Comparison of ENCODE assay signal across 1 cellular context in the genomic region with DNA sequence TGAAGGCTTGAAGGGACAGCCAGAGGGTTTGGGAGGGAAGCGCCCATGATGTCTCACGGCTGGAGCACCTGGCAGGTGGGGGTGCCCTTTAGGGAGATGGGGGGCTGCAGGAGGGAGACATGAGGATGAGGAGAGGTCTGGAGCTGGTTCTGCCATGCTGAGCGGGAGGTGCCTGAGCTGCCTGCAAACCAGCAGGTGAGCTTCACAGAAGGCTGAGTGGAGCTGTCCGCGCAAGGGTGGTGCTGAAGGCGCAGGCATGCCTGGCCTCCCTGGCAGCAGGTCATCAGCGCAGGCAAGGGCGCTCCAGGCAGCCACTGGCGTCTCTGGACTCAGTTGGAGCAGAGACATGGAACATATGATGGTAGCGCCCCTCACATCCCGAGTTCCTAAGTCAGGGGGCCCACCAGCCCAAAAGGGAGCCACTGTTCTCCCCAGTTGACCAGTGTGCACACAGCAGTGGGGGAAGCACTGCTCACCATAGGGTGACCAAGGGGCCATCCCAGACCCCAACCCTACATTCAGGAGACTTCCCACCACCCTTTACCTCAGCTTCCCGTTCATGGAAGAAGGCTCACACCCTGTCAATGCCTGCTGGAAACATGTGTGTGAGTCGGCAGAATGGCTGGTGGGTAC.
TF ChIP-seq lines count a peak whose summit lies in the region.

No MANE protein-coding gene starts in this region.

TF ChIP-seq in HepG2, 621 proteins besides CTCF, POLR2A, EP300 and RAD21 (continued from another document and continues in another):
- TF ChIP-seq, protein P1, sequence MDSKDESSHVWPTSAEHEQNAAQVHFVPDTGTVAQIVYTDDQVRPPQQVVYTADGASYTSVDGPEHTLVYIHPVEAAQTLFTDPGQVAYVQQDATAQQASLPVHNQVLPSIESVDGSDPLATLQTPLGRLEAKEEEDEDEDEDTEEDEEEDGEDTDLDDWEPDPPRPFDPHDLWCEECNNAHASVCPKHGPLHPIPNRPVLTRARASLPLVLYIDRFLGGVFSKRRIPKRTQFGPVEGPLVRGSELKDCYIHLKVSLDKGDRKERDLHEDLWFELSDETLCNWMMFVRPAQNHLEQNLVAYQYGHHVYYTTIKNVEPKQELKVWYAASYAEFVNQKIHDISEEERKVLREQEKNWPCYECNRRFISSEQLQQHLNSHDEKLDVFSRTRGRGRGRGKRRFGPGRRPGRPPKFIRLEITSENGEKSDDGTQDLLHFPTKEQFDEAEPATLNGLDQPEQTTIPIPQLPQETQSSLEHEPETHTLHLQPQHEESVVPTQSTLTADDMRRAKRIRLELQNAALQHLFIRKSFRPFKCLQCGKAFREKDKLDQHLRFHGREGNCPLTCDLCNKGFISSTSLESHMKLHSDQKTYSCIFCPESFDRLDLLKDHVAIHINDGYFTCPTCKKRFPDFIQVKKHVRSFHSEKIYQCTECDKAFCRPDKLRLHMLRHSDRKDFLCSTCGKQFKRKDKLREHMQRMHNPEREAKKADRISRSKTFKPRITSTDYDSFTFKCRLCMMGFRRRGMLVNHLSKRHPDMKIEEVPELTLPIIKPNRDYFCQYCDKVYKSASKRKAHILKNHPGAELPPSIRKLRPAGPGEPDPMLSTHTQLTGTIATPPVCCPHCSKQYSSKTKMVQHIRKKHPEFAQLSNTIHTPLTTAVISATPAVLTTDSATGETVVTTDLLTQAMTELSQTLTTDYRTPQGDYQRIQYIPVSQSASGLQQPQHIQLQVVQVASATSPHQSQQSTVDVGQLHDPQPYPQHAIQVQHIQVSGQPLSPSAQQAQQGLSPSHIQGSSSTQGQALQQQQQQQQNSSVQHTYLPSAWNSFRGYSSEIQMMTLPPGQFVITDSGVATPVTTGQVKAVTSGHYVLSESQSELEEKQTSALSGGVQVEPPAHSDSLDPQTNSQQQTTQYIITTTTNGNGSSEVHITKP (CRISPR knock-in tag; IDR thresholded peaks at IDR 0.05; ENCODE audit: low read depth) = peak; percentile 41; the same call in 1 of the 2 replicates
- TF ChIP-seq SAP130 (CRISPR knock-in tag; IDR thresholded peaks at IDR 0.05; ENCODE audit: low read depth) (peak; percentile 94), SRSF9 (IDR thresholded peaks at IDR 0.05; ENCODE audit: borderline replicate concordance, insufficient read depth, low read depth, low read length, poor library complexity, severe bottlenecking) (no peak), ZNF510 (CRISPR knock-in tag; IDR thresholded peaks at IDR 0.05; ENCODE audit: low read depth) (peak; percentile 97; the same call in 1 of the 2 replicates), RBAK (CRISPR knock-in tag; IDR thresholded peaks at IDR 0.05) (peak; percentile 35; the same call in 1 of the 2 replicates), ZNF337 (CRISPR knock-in tag; IDR thresholded peaks at IDR 0.05; ENCODE audit: borderline replicate concordance, low read depth) (no peak), HNRNPUL1 (IDR thresholded peaks at IDR 0.05; ENCODE audit: low read depth, low read length) (no peak), FOXM1 (CRISPR knock-in tag; IDR thresholded peaks at IDR 0.05) (peak; percentile 69; the same call in 1 of the 2 replicates), ZNF253 (CRISPR knock-in tag; IDR thresholded peaks at IDR 0.05; ENCODE audit: borderline replicate concordance) (no peak), ZNF577 (CRISPR knock-in tag; IDR thresholded peaks at IDR 0.05; ENCODE audit: borderline replicate concordance, low read depth) (peak; percentile 60; the same call in 1 of the 2 replicates), SALL1 (CRISPR knock-in tag; IDR thresholded peaks at IDR 0.05) (peak; percentile 96), ZNF616 (CRISPR knock-in tag; IDR thresholded peaks at IDR 0.05; ENCODE audit: low read depth) (peak; percentile 94), FOXA1 (IDR thresholded peaks at IDR 0.05) (no peak), FOXA1 (CRISPR knock-in tag; IDR thresholded peaks at IDR 0.05) (peak; percentile 43; the same call in 1 of the 2 replicates), PRPF4 (IDR thresholded peaks at IDR 0.05; ENCODE audit: low read depth, low read length, poor library complexity, severe bottlenecking) (no peak), GFI1 (CRISPR knock-in tag; IDR thresholded peaks at IDR 0.05; ENCODE audit: borderline replicate concordance) (no peak), ZNF264 (CRISPR knock-in tag; IDR thresholded peaks at IDR 0.05) (peak; percentile 76; the same call in 1 of the 2 replicates), FLYWCH1 (CRISPR knock-in tag; IDR thresholded peaks at IDR 0.05) (no peak), TEAD3 (CRISPR knock-in tag; optimal IDR thresholded peaks at IDR 0.05; ENCODE audit: borderline replicate concordance) (peak; percentile 73), MZF1 (CRISPR knock-in tag; IDR thresholded peaks at IDR 0.05; ENCODE audit: borderline replicate concordance) (no peak), NFRKB (IDR thresholded peaks at IDR 0.05) (no peak), KLF6 (CRISPR knock-in tag; IDR thresholded peaks at IDR 0.05) (peak; percentile 99)
- TF ChIP-seq, protein P2, sequence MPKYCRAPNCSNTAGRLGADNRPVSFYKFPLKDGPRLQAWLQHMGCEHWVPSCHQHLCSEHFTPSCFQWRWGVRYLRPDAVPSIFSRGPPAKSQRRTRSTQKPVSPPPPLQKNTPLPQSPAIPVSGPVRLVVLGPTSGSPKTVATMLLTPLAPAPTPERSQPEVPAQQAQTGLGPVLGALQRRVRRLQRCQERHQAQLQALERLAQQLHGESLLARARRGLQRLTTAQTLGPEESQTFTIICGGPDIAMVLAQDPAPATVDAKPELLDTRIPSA (CRISPR knock-in tag; IDR thresholded peaks at IDR 0.05; ENCODE audit: borderline replicate concordance) = no peak
- TF ChIP-seq, protein P3, sequence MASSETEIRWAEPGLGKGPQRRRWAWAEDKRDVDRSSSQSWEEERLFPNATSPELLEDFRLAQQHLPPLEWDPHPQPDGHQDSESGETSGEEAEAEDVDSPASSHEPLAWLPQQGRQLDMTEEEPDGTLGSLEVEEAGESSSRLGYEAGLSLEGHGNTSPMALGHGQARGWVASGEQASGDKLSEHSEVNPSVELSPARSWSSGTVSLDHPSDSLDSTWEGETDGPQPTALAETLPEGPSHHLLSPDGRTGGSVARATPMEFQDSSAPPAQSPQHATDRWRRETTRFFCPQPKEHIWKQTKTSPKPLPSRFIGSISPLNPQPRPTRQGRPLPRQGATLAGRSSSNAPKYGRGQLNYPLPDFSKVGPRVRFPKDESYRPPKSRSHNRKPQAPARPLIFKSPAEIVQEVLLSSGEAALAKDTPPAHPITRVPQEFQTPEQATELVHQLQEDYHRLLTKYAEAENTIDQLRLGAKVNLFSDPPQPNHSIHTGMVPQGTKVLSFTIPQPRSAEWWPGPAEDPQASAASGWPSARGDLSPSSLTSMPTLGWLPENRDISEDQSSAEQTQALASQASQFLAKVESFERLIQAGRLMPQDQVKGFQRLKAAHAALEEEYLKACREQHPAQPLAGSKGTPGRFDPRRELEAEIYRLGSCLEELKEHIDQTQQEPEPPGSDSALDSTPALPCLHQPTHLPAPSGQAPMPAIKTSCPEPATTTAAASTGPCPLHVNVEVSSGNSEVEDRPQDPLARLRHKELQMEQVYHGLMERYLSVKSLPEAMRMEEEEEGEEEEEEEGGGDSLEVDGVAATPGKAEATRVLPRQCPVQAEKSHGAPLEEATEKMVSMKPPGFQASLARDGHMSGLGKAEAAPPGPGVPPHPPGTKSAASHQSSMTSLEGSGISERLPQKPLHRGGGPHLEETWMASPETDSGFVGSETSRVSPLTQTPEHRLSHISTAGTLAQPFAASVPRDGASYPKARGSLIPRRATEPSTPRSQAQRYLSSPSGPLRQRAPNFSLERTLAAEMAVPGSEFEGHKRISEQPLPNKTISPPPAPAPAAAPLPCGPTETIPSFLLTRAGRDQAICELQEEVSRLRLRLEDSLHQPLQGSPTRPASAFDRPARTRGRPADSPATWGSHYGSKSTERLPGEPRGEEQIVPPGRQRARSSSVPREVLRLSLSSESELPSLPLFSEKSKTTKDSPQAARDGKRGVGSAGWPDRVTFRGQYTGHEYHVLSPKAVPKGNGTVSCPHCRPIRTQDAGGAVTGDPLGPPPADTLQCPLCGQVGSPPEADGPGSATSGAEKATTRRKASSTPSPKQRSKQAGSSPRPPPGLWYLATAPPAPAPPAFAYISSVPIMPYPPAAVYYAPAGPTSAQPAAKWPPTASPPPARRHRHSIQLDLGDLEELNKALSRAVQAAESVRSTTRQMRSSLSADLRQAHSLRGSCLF (CRISPR knock-in tag; IDR thresholded peaks at IDR 0.05; ENCODE audit: borderline replicate concordance) = no peak
- TF ChIP-seq, protein P4, sequence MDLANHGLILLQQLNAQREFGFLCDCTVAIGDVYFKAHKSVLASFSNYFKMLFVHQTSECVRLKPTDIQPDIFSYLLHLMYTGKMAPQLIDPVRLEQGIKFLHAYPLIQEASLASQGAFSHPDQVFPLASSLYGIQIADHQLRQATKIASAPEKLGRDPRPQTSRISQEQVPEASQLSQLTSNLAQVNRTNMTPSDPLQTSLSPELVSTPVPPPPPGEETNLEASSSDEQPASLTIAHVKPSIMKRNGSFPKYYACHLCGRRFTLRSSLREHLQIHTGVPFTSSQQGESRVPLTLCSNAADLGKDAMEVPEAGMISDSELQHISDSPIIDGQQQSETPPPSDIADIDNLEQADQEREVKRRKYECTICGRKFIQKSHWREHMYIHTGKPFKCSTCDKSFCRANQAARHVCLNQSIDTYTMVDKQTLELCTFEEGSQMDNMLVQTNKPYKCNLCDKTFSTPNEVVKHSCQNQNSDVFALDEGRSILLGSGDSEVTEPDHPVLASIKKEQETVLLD (CRISPR knock-in tag; IDR thresholded peaks at IDR 0.05; ENCODE audit: low read depth) = peak; percentile 40; the same call in 1 of the 2 replicates
- TF ChIP-seq, protein P5, sequence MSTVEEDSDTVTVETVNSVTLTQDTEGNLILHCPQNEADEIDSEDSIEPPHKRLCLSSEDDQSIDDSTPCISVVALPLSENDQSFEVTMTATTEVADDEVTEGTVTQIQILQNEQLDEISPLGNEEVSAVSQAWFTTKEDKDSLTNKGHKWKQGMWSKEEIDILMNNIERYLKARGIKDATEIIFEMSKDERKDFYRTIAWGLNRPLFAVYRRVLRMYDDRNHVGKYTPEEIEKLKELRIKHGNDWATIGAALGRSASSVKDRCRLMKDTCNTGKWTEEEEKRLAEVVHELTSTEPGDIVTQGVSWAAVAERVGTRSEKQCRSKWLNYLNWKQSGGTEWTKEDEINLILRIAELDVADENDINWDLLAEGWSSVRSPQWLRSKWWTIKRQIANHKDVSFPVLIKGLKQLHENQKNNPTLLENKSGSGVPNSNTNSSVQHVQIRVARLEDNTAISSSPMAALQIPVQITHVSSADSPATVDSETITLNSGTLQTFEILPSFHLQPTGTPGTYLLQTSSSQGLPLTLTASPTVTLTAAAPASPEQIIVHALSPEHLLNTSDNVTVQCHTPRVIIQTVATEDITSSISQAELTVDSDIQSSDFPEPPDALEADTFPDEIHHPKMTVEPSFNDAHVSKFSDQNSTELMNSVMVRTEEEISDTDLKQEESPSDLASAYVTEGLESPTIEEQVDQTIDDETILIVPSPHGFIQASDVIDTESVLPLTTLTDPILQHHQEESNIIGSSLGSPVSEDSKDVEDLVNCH (CRISPR knock-in tag; IDR thresholded peaks at IDR 0.05) = no peak
- TF ChIP-seq, protein P6, sequence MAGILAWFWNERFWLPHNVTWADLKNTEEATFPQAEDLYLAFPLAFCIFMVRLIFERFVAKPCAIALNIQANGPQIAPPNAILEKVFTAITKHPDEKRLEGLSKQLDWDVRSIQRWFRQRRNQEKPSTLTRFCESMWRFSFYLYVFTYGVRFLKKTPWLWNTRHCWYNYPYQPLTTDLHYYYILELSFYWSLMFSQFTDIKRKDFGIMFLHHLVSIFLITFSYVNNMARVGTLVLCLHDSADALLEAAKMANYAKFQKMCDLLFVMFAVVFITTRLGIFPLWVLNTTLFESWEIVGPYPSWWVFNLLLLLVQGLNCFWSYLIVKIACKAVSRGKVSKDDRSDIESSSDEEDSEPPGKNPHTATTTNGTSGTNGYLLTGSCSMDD (CRISPR knock-in tag; IDR thresholded peaks at IDR 0.05) = no peak
- TF ChIP-seq, protein P7, sequence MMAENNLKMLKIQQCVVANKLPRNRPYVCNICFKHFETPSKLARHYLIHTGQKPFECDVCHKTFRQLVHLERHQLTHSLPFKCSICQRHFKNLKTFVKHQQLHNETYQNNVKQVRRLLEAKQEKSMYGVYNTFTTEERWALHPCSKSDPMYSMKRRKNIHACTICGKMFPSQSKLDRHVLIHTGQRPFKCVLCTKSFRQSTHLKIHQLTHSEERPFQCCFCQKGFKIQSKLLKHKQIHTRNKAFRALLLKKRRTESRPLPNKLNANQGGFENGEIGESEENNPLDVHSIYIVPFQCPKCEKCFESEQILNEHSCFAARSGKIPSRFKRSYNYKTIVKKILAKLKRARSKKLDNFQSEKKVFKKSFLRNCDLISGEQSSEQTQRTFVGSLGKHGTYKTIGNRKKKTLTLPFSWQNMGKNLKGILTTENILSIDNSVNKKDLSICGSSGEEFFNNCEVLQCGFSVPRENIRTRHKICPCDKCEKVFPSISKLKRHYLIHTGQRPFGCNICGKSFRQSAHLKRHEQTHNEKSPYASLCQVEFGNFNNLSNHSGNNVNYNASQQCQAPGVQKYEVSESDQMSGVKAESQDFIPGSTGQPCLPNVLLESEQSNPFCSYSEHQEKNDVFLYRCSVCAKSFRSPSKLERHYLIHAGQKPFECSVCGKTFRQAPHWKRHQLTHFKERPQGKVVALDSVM (CRISPR knock-in tag; IDR thresholded peaks at IDR 0.05) = no peak
- TF ChIP-seq, protein P8, sequence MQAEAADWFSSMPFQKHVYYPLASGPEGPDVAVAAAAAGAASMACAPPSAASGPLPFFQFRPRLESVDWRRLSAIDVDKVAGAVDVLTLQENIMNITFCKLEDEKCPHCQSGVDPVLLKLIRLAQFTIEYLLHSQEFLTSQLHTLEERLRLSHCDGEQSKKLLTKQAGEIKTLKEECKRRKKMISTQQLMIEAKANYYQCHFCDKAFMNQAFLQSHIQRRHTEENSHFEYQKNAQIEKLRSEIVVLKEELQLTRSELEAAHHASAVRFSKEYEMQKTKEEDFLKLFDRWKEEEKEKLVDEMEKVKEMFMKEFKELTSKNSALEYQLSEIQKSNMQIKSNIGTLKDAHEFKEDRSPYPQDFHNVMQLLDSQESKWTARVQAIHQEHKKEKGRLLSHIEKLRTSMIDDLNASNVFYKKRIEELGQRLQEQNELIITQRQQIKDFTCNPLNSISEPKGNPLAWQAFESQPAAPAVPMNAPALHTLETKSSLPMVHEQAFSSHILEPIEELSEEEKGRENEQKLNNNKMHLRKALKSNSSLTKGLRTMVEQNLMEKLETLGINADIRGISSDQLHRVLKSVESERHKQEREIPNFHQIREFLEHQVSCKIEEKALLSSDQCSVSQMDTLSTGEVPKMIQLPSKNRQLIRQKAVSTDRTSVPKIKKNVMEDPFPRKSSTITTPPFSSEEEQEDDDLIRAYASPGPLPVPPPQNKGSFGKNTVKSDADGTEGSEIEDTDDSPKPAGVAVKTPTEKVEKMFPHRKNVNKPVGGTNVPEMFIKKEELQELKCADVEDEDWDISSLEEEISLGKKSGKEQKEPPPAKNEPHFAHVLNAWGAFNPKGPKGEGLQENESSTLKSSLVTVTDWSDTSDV (CRISPR knock-in tag; IDR thresholded peaks at IDR 0.05) = peak; percentile 80
